Comparison of ENCODE assay signal across 13 cellular contexts in genomic region chr13:63680704-63681103, GRCh38.
DNase-seq lines count a peak whose midpoint lies in the region; TF ChIP-seq lines count a peak whose summit lies in the region.
"Had no signal": no experiment of that assay in that cellular context is flagged by ENCODE, and none has a peak within 500 bp of the region (broad histone marks: within the 10 kb centered on the region; RNA-seq: fewer than 3 reads in every experiment).

No MANE protein-coding gene starts in this region.

- TF ChIP-seq RAD21 in neural cell (conservative IDR thresholded peaks at IDR 0.05) (no peak), SK-N-SH (IDR thresholded peaks at IDR 0.05; ENCODE audit: low read length) (no peak)

- H3K4me2 ChIP-seq in neural cell (ENCODE audit: low read length) (no peak overlapping the region), SK-N-SH (no peak overlapping the region)
- H3K4me2 ChIP-seq: BLaER1 had no signal

- CTCF ChIA-PET in SK-N-SH (lab: Yijun Ruan, JAX): no interaction called here

- H3K27ac ChIP-seq in SK-N-MC: peak overlapping the region; percentile 40
- H3K27ac ChIP-seq in neural cell (ENCODE audit: low read length): no peak overlapping the region
- no peak overlapping the region for H3K27ac ChIP-seq in tibial nerve
- H3K27ac ChIP-seq in SK-N-SH (ENCODE audit: low read depth in 2 of 2, low read length in 1 of 2): no peak overlapping the region
- H3K27ac ChIP-seq: 22Rv1, BLaER1 had no signal

- H3K4me1 ChIP-seq in tibial nerve: no peaks in the 10 kb centered on the region
- no peaks in the 10 kb centered on the region for H3K4me1 ChIP-seq in SK-N-SH (ENCODE audit: control insufficient read depth in 1 of 2, insufficient read depth in 2 of 2, low read depth in 1 of 2, low read length in 1 of 2)
- H3K4me1 ChIP-seq: BLaER1 had no signal

- H3K4me3 ChIP-seq in SK-N-MC: peak overlapping the region; percentile 31; the same call in 1 of the 2 replicates
- no peak overlapping the region for H3K4me3 ChIP-seq in neural cell (ENCODE audit: low read length)
- no peak overlapping the region for H3K4me3 ChIP-seq in tibial nerve
- no peak overlapping the region for H3K4me3 ChIP-seq in SK-N-SH (ENCODE audit: low read depth in 2 of 2, low read length in 1 of 2)
- H3K4me3 ChIP-seq: BLaER1 had no signal

- H3K27me3 ChIP-seq in neural cell (ENCODE audit: insufficient read depth, low read depth, low read length) (no peaks in the 10 kb centered on the region), tibial nerve (no peaks in the 10 kb centered on the region), SK-N-SH (ENCODE audit: insufficient read depth) (no peaks in the 10 kb centered on the region)
- H3K27me3 ChIP-seq: BLaER1 had no signal

- TF ChIP-seq EP300 in neural cell (conservative IDR thresholded peaks at IDR 0.05; ENCODE audit: poor library complexity, severe bottlenecking) (peak; percentile 77), tibial nerve (IDR thresholded peaks at IDR 0.05) (no peak), SK-N-SH (IDR thresholded peaks at IDR 0.05; ENCODE audit: borderline replicate concordance in 1 of 2, low read depth in 1 of 2, low read length in 1 of 2) (no peak)

- no peaks in the 10 kb centered on the region for H4K20me1 ChIP-seq in neural cell (ENCODE audit: insufficient read depth)
- H4K20me1 ChIP-seq in SK-N-SH (ENCODE audit: insufficient read depth): no peaks in the 10 kb centered on the region
- H4K20me1 ChIP-seq: BLaER1 had no signal

- POLR2A ChIA-PET in SK-N-SH (lab: Yijun Ruan, JAX): no interaction called here

- TF ChIP-seq CTCF in neural cell (IDR thresholded peaks at IDR 0.05; ENCODE audit: poor library complexity, severe bottlenecking) (no peak), tibial nerve (IDR thresholded peaks at IDR 0.05) (no peak), SK-N-SH (IDR thresholded peaks at IDR 0.05) (no peak)

- H2AFZ ChIP-seq in neural cell (ENCODE audit: low read depth, low read length) (no peak overlapping the region), SK-N-SH (ENCODE audit: low read depth) (no peak overlapping the region; the same call in 1 of the 2 replicates)

- H3F3A ChIP-seq in neural cell (ENCODE audit: insufficient read depth, low read length, poor library complexity, severe bottlenecking): no peaks in the 10 kb centered on the region
- H3F3A ChIP-seq in SK-N-SH (replicated peaks; ENCODE audit: insufficient read depth): no peaks in the 10 kb centered on the region

- TF ChIP-seq POLR2A in tibial nerve (IDR thresholded peaks at IDR 0.05): no peak

- H3K9ac ChIP-seq in SK-N-MC (ENCODE audit: insufficient read length) (no peak overlapping the region), neural cell (ENCODE audit: low read length) (no peak overlapping the region), SK-N-SH (no peak overlapping the region)
- H3K9ac ChIP-seq: BLaER1 had no signal

- H3K9me2 ChIP-seq in neural cell (ENCODE audit: insufficient read depth, low read length) (no peaks in the 10 kb centered on the region), SK-N-SH (no peaks in the 10 kb centered on the region)

- WGBS in tibial nerve, 2 donors: 39 to 43% methylated on average over 1 of the region's 1 CpG
- 46% methylated on average over 1 of the region's 1 CpG for WGBS in SK-N-SH (ENCODE audit: low lambda C conversion rate)

- DNase-seq in DMS53 (lab: John Stamatoyannopoulos, UW) (peak; percentile 5), DMS53 treated with DMSO at 0.1 percent for 48 hours (lab: John Stamatoyannopoulos, UW; ENCODE audit: unreplicated experiment) (no peak), NCI-H1436 treated with DMSO at 0.1 percent for 48 hours (lab: John Stamatoyannopoulos, UW) (peak; percentile 42), SK-N-MC (ENCODE audit: low read depth, low spot score) (no peak), tibial nerve (ENCODE audit: low spot score in 2 of 2) (no peak), SK-N-SH (no peak)
- no peak for DNase-seq in effector CD8-positive, alpha-beta T cell (lab: John Stamatoyannopoulos, UW)
- DNase-seq: Kasumi-1, NCI-H446 treated with DMSO at 0.1 percent for 48 hours, PC-3 had no signal

- H3K36me3 ChIP-seq in SK-N-MC (ENCODE audit: insufficient read depth, low read length): no peaks in the 10 kb centered on the region
- H3K36me3 ChIP-seq in neural cell (ENCODE audit: insufficient read depth, low read length): no peaks in the 10 kb centered on the region
- H3K36me3 ChIP-seq in tibial nerve: no peaks in the 10 kb centered on the region
- H3K36me3 ChIP-seq in SK-N-SH (replicated peaks in 1 of 2; ENCODE audit: control insufficient read depth in 1 of 2, insufficient read depth in 2 of 2, low read length in 1 of 2): no peaks in the 10 kb centered on the region
- H3K36me3 ChIP-seq: BLaER1 had no signal

- H3K79me2 ChIP-seq in neural cell (replicated peaks; ENCODE audit: insufficient read depth, low read length): no peaks in the 10 kb centered on the region
- H3K79me2 ChIP-seq in SK-N-SH (ENCODE audit: insufficient read depth): no peaks in the 10 kb centered on the region

- no peaks in the 10 kb centered on the region for H3K9me3 ChIP-seq in SK-N-MC (ENCODE audit: low read depth, low read length)
- no peaks in the 10 kb centered on the region for H3K9me3 ChIP-seq in neural cell (ENCODE audit: low read length)
- peaks cover 0 to 3% (median 0%) of the 10 kb centered on the region in 4 donors for H3K9me3 ChIP-seq in tibial nerve
- H3K9me3 ChIP-seq in SK-N-SH: no peaks in the 10 kb centered on the region; the same call in 1 of the 2 replicates
- H3K9me3 ChIP-seq: BLaER1 had no signal

TF ChIP-seq in neural cell, 6 proteins besides CTCF, POLR2A, EP300 and RAD21:
- TF ChIP-seq SMC3 (conservative IDR thresholded peaks at IDR 0.05; ENCODE audit: poor library complexity): no peak
- TF ChIP-seq POLR2AphosphoS5 (IDR thresholded peaks at IDR 0.05): peak; percentile 55

TF ChIP-seq in SK-N-SH, 30 proteins besides CTCF, POLR2A, EP300 and RAD21 (continues in another document):
- TF ChIP-seq SMC3 (IDR thresholded peaks at IDR 0.05; ENCODE audit: low read depth, low read length) (no peak), YY1 (IDR thresholded peaks at IDR 0.05; ENCODE audit: low read depth) (no peak), TAF1 (IDR thresholded peaks at IDR 0.05; ENCODE audit: borderline replicate concordance, low read depth, low read length) (no peak), TCF12 (IDR thresholded peaks at IDR 0.05) (no peak), ZBTB33 (IDR thresholded peaks at IDR 0.05; ENCODE audit: borderline replicate concordance, low read depth) (no peak), IRF3 (IDR thresholded peaks at IDR 0.05; ENCODE audit: low read depth, low read length) (no peak), GABPA (IDR thresholded peaks at IDR 0.05; ENCODE audit: low read depth) (no peak), REST (IDR thresholded peaks at IDR 0.05; ENCODE audit: low read depth, low read length) (no peak), MEF2A (IDR thresholded peaks at IDR 0.05; ENCODE audit: borderline replicate concordance, low read depth) (no peak)

Comparison
In these comparisons a context has a peak if more than half of its experiments do, and no peak if none do; other contexts are left out.
1. DNase-seq: peak in DMS53 (single experiment) and NCI-H1436 treated with DMSO at 0.1 percent for 48 hours (single experiment); none in DMS53 treated with DMSO at 0.1 percent for 48 hours (single experiment), SK-N-MC (single experiment), effector CD8-positive, alpha-beta T cell (single experiment), tibial nerve (0 of 2) and SK-N-SH (single experiment).